ENCODE assay signal across 29 cellular contexts in genomic region chr5:45402804-45403455, GRCh38.
"Had no signal": no experiment of that assay in that cellular context is flagged by ENCODE, and none has a peak within 500 bp of the region (broad histone marks: within the 10 kb centered on the region; RNA-seq: fewer than 3 reads in every experiment).

No MANE protein-coding gene starts in this region.

- DNase-seq: hippocampal formation; immature natural killer cell; kidney; left colon; left lung; midbrain; mucosa of descending colon; naive thymus-derived CD4-positive, alpha-beta T cell; occipital lobe; psoas muscle; stimulated activated CD4-positive, alpha-beta T cell treated with anti-CD3 and anti-CD28 coated beads, Interleukin-12 subunit alpha, Interleukin-12 subunit beta, amount 100 ng/mL, for 4 hours; stimulated activated CD4-positive, alpha-beta T cell treated with anti-CD3 and anti-CD28 coated beads, Interleukin-15, amount 100 ng/mL, for 24 hours; stimulated activated CD4-positive, alpha-beta T cell treated with anti-CD3 and anti-CD28 coated beads, Interleukin-2, amount 100 ng/mL, for 24 hours; stimulated activated CD4-positive, alpha-beta T cell treated with anti-CD3 and anti-CD28 coated beads, Interleukin-4, amount 100 ng/mL, for 1 hour; stimulated activated naive B cell treated with anti-CD40 and anti-IgM and Interleukin-4, amounts not matched to agents 10 μg/mL and 1 μg/mL and 100 μg/mL, for 72 hours; stimulated activated naive CD8-positive, alpha-beta T cell treated with anti-CD3 and anti-CD28 coated beads, Interleukin-15, Interleukin-2, amounts not matched to agents 100 U/mL and 50 U/mL, for 24 hours; stomach; testis; transverse colon; upper lobe of left lung had no signal

- H3K27me3 ChIP-seq: left lung, neutrophil, right atrium auricular region, stomach, testis, thyroid gland, transverse colon, upper lobe of left lung, vagina had no signal

- H3K4me3 ChIP-seq: left lung, lung, mucosa of descending colon, psoas muscle, right atrium auricular region, skin epidermis, stomach, testis, thyroid gland, transverse colon, upper lobe of left lung, vagina had no signal

- H3K9me3 ChIP-seq: left lung, mucosa of descending colon, neutrophil, psoas muscle, right atrium auricular region, stomach, testis, thyroid gland, transverse colon, upper lobe of left lung, vagina had no signal

- ATAC-seq: left colon; left lung; mucosa of descending colon; naive thymus-derived CD4-positive, alpha-beta T cell; natural killer cell treated with Interleukin-12 subunit alpha and Interleukin-12 subunit beta and Interleukin-15 and Interleukin-18, amount 100 ng/mL, for 72 hours; psoas muscle; sciatic nerve; stimulated activated naive B cell treated with anti-CD40 and anti-IgM and Interleukin-4, amounts not matched to agents 10 μg/mL and 1 μg/mL and 100 μg/mL, for 72 hours; stimulated activated naive CD8-positive, alpha-beta T cell treated with anti-CD3 and anti-CD28 coated beads, Interleukin-15, Interleukin-2, amounts not matched to agents 100 U/mL and 50 U/mL, for 24 hours had no signal

- H3K27ac ChIP-seq: left lung, neutrophil, parathyroid adenoma, psoas muscle, right atrium auricular region, skin epidermis, stomach, testis, thyroid gland, transverse colon, upper lobe of left lung, vagina had no signal

- H3K36me3 ChIP-seq: left lung, neutrophil, right atrium auricular region, stomach, thyroid gland, transverse colon, upper lobe of left lung, vagina had no signal

- H3K4me1 ChIP-seq: left lung, parathyroid adenoma, psoas muscle, right atrium auricular region, stomach, testis, transverse colon, upper lobe of left lung, vagina had no signal

- H3K9ac ChIP-seq: parathyroid adenoma had no signal

- H2AFZ ChIP-seq: parathyroid adenoma had no signal
